2 cellular contexts compared by ENCODE assay signal in the genomic region with DNA sequence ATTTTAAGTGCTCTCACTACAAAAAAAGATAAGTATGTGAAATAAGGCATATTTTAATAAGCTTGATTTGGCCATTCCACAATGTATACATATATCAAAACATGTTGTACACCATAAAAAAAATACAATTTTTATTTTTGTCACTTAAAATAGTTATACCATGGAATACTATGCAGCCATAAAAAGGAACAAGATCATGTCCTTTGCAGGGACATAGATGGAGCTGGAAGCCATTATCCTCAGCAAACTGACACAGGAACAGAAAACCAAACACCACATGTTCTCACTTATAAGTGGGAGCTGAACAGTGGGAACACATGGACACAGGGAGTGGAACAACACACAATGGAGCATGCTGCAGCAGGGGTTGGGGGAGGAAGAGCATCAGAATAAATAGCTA.
TF ChIP-seq lines count a peak whose summit lies in the region.

No MANE protein-coding gene starts in this region.

TF ChIP-seq in HEK293, 187 proteins besides CTCF, POLR2A, EP300 and RAD21:
- TF ChIP-seq ZNF146 (tag by site-specific recombination; IDR thresholded peaks at IDR 0.05) = peak; percentile 62; the same call in 1 of the 2 replicates
TF ChIP-seq in HEK293: peak in this region for 1; not testable (repeated sequence) for 186.

TF ChIP-seq in K562, 482 proteins besides CTCF, POLR2A, EP300 and RAD21:
- TF ChIP-seq ZNF146 (CRISPR knock-in tag; IDR thresholded peaks at IDR 0.05; ENCODE audit: unreplicated experiment) (peak; percentile 60), RBM25 (IDR thresholded peaks at IDR 0.05; ENCODE audit: low read depth, low read length, severe bottlenecking) (peak; percentile 14)
